ENCODE assay signal across 8 cellular contexts in the genomic region with DNA sequence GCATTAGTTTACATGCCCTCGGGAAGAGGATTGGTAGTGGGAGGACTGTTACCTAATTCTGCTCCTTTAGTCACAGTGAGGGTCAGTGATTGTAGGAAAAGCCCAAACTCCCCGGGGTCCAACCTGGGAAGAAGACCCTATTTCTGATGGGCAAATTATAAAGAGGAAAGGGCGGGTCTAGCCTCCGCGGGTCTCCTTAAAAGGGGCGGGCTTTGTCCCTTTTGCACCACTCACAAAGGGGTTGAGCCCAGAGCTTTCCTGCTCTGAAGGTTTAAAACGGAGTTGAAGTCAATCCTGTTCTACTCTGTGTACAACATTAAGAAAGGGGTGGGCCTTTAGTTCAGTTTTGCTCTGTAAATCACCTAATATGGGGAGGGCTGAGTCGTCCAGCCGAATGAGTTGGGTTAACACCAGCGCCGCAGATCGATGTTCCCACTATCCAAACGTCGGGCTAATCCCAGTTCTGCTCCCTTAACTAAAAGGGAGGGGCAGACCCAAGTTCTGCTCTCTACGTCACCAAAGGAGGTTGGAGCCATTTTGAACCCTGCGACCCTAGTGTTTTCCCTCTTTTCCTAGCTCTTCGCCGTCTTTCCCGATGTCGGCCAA. TPM values are rescaled to one million over a fixed set of nuclear protein-coding genes. Genes with fewer than 3 reads are reported as not detected.
DNase-seq lines count a peak whose midpoint lies in the region; ATAC-seq, FAIRE-seq and TF ChIP-seq lines count a peak whose summit lies in the region.

No MANE protein-coding gene starts in this region.

- CTCF ChIA-PET in endothelial cell of umbilical vein (lab: Charles Lee): interaction anchor here (0.7 to 2.9 kb wide), 5 partner anchors 13 to 47 kb away, joined by 3 to 15 read pairs (median 5); a partner anchor contains a TSS

- no peaks in the 10 kb centered on the region for H3K9me1 ChIP-seq in endothelial cell of umbilical vein (replicated peaks; ENCODE audit: control insufficient read depth, extremely low read depth, insufficient read depth, low read length)

- no peak for TF ChIP-seq CTCF in endothelial cell of umbilical vein (IDR thresholded peaks at IDR 0.05; ENCODE audit: extremely low read depth in 1 of 2, insufficient read depth in 1 of 2, low read depth in 1 of 2, low read length in 2 of 2)
- TF ChIP-seq CTCF in nephron (IDR thresholded peaks at IDR 0.05; ENCODE audit: unreplicated experiment in 3 of 3): no peak

- no peaks in the 10 kb centered on the region for H3K36me3 ChIP-seq in MG63
- peaks cover 0 to 11% of the 10 kb centered on the region in 2 experiments for H3K36me3 ChIP-seq in endothelial cell of umbilical vein (ENCODE audit: control insufficient read depth in 2 of 2, extremely low read depth in 1 of 2, insufficient read depth in 2 of 2, low read length in 2 of 2)

- H3K9me3 ChIP-seq in MG63 (no peaks in the 10 kb centered on the region), endothelial cell of umbilical vein (replicated peaks; ENCODE audit: control insufficient read depth, insufficient read depth, low read length) (no peaks in the 10 kb centered on the region)

- H3K27ac ChIP-seq in endothelial cell of umbilical vein (ENCODE audit: insufficient read depth, low read depth, low read length): peak overlapping the region; percentile 83

- H2AFZ ChIP-seq in endothelial cell of umbilical vein (ENCODE audit: low read depth, low read length): peak overlapping the region; percentile 56

- H3K4me3 ChIP-seq in MG63 (peak overlapping the region; percentile 66), endothelial cell of umbilical vein (replicated peaks in 1 of 3; ENCODE audit: insufficient read depth in 1 of 3, low read depth in 1 of 3, low read length in 3 of 3) (peak overlapping the region; percentile 9 to 67 (median 40))

- peaks cover 45% of the 10 kb centered on the region for H3K4me1 Mint-ChIP-seq in T-helper 2 cell treated with Interferon-gamma antibody and Interleukin-4, amounts not matched to agents 5 μg/mL and 100 μg/mL, for 36 hours (ENCODE audit: low read depth)
- H3K4me1 Mint-ChIP-seq in nephron: peaks cover 47% of the 10 kb centered on the region

- no peaks in the 10 kb centered on the region for H3K9me3 Mint-ChIP-seq in T-helper 2 cell treated with Interferon-gamma antibody and Interleukin-4, amounts not matched to agents 5 μg/mL and 100 μg/mL, for 36 hours
- H3K9me3 Mint-ChIP-seq in nephron: no peaks in the 10 kb centered on the region

- DNase-seq in NK-92 treated with Interleukin-12 subunit alpha and Interleukin-12 subunit beta, amount 100 ng/mL, for 24 hours (lab: John Stamatoyannopoulos, UW): peak; percentile 51
- DNase-seq in NK-92 (lab: John Stamatoyannopoulos, UW; ENCODE audit: unreplicated experiment) (no peak), MG63 (no peak), endothelial cell of umbilical vein (ENCODE audit: low read depth, low spot score) (no peak)
- DNase-seq in T-helper 2 cell treated with Interferon-gamma antibody and Interleukin-4, amounts not matched to agents 5 μg/mL and 100 μg/mL, for 36 hours (ENCODE audit: low spot score): peak; percentile 49

- H4K20me1 ChIP-seq in endothelial cell of umbilical vein (replicated peaks; ENCODE audit: control insufficient read depth, extremely low read depth, insufficient read depth, low read length): no peaks in the 10 kb centered on the region

- peaks cover 30% of the 10 kb centered on the region for H3K4me1 ChIP-seq in endothelial cell of umbilical vein (ENCODE audit: control insufficient read depth, extremely low read depth, insufficient read depth, low read length)

- H3K27me3 Mint-ChIP-seq in T-helper 2 cell treated with Interferon-gamma antibody and Interleukin-4, amounts not matched to agents 5 μg/mL and 100 μg/mL, for 36 hours (ENCODE audit: low read depth): no peaks in the 10 kb centered on the region
- no peaks in the 10 kb centered on the region for H3K27me3 Mint-ChIP-seq in nephron (ENCODE audit: low read depth)

- intact Hi-C loops in endothelial cell of umbilical vein (cut with micrococcal nuclease): loop anchor here (5.0 kb wide), 2 partner anchors 220 to 795 kb away; a partner anchor contains a TSS

- peaks cover 21% of the 10 kb centered on the region for H3K79me2 ChIP-seq in endothelial cell of umbilical vein (ENCODE audit: control insufficient read depth, insufficient read depth, low read length)

- H3K27ac Mint-ChIP-seq in T-helper 2 cell treated with Interferon-gamma antibody and Interleukin-4, amounts not matched to agents 5 μg/mL and 100 μg/mL, for 36 hours: peak overlapping the region; percentile 98
- H3K27ac Mint-ChIP-seq in nephron: peak overlapping the region; percentile 98 to 100 (median 99)

- POLR2A ChIA-PET in endothelial cell of umbilical vein (lab: Charles Lee): interaction anchor here (1.2 to 1.7 kb wide), 5 partner anchors 13 to 520 kb away, joined by 3 to 9 read pairs (median 4); a partner anchor contains a TSS

- H3K9ac ChIP-seq in endothelial cell of umbilical vein (replicated peaks; ENCODE audit: extremely low read depth, insufficient read depth, low read length): peak overlapping the region; percentile 86

- peak overlapping the region; percentile 97 for H3K4me3 Mint-ChIP-seq in T-helper 2 cell treated with Interferon-gamma antibody and Interleukin-4, amounts not matched to agents 5 μg/mL and 100 μg/mL, for 36 hours
- H3K4me3 Mint-ChIP-seq in nephron: peak overlapping the region; percentile 87 to 96 (median 89)

- H3K4me2 ChIP-seq in endothelial cell of umbilical vein (ENCODE audit: insufficient read depth, low read length): peak overlapping the region; percentile 83

- no peak for FAIRE-seq in endothelial cell of umbilical vein (lab: Jason Lieb, UNC)

- H3K36me3 Mint-ChIP-seq in T-helper 2 cell treated with Interferon-gamma antibody and Interleukin-4, amounts not matched to agents 5 μg/mL and 100 μg/mL, for 36 hours (ENCODE audit: low read depth): peaks cover 25% of the 10 kb centered on the region
- peaks cover 22% of the 10 kb centered on the region for H3K36me3 Mint-ChIP-seq in nephron (ENCODE audit: low read depth)

- peak; percentile 58 for TF ChIP-seq POLR2A in endothelial cell of umbilical vein (IDR thresholded peaks at IDR 0.05; ENCODE audit: low read depth, low read length)

- TSS peak; percentile 73 for BruUV-seq in endothelial cell of umbilical vein (replicated peaks; lab: Mats Ljungman, UMichigan)

- dilution Hi-C loops in endothelial cell of umbilical vein (cut with MboI; ENCODE audit: extremely low pct_ligation_motif_present, low sequenced_read_pairs): no loop called here

- H3K27me3 ChIP-seq in MG63 (no peaks in the 10 kb centered on the region), endothelial cell of umbilical vein (ENCODE audit: control insufficient read depth in 2 of 2, insufficient read depth in 2 of 2, low read length in 2 of 2) (no peaks in the 10 kb centered on the region)

- no peak for ATAC-seq in GM19455 (IDR thresholded peaks at IDR 0.05; ENCODE audit: unreplicated experiment)
- no peak for ATAC-seq in HG03520 (IDR thresholded peaks at IDR 0.05; ENCODE audit: unreplicated experiment)

RNA-seq across cellular contexts. Expression of a gene that starts 0.9 kb away (rescaled TPM):
- 28.7 and 38.3 TPM in 2 replicates for total RNA-seq in MG63 (2014; rRNA removed; shearing (Covaris generic); ENCODE audit: low replicate concordance)
- total RNA-seq in endothelial cell of umbilical vein: 48.0 and 49.2 TPM in 2 replicates
- 96.0 and 100 TPM in 2 replicates for polyA plus RNA-seq in endothelial cell of umbilical vein
- 68.3 and 70.6 TPM in 2 replicates for polyA plus RNA-seq in endothelial cell of umbilical vein (2011; cell fraction: cytosol; rRNA removed)
- 25.0 and 33.5 TPM in 2 replicates for polyA plus RNA-seq in endothelial cell of umbilical vein (2011; cell fraction: nucleus; rRNA removed)
- polyA plus RNA-seq in endothelial cell of umbilical vein (2012): 49.3 and 51.6 TPM in 2 replicates
- polyA minus RNA-seq in endothelial cell of umbilical vein: 33.7 and 36.1 TPM in 2 replicates
- 25.4 TPM for polyA minus RNA-seq in endothelial cell of umbilical vein (2011; cell fraction: cytosol; rRNA and poly(A)+ RNA removed)
- 4.4 and 9.6 TPM in 2 replicates for polyA minus RNA-seq in endothelial cell of umbilical vein (2011; cell fraction: nucleus; rRNA and poly(A)+ RNA removed)

RNA-seq across cellular contexts. Expression of a gene that starts 1.4 kb away (rescaled TPM):
- total RNA-seq in MG63 (2014; rRNA removed; shearing (Covaris generic); ENCODE audit: low replicate concordance): 22.8 and 24.8 TPM in 2 replicates
- 38.4 and 45.1 TPM in 2 replicates for total RNA-seq in endothelial cell of umbilical vein
- 132 and 151 TPM in 2 replicates for polyA plus RNA-seq in endothelial cell of umbilical vein
- polyA plus RNA-seq in endothelial cell of umbilical vein (2011; cell fraction: cytosol; rRNA removed): 82.0 and 86.7 TPM in 2 replicates
- 47.2 and 48.4 TPM in 2 replicates for polyA plus RNA-seq in endothelial cell of umbilical vein (2011; cell fraction: nucleus; rRNA removed)
- polyA plus RNA-seq in endothelial cell of umbilical vein (2012): 45.3 and 54.1 TPM in 2 replicates
- 103 and 106 TPM in 2 replicates for polyA minus RNA-seq in endothelial cell of umbilical vein
- 66.5 TPM for polyA minus RNA-seq in endothelial cell of umbilical vein (2011; cell fraction: cytosol; rRNA and poly(A)+ RNA removed)
- 14.9 and 16.2 TPM in 2 replicates for polyA minus RNA-seq in endothelial cell of umbilical vein (2011; cell fraction: nucleus; rRNA and poly(A)+ RNA removed)

RNA-seq across cellular contexts. Expression of a gene that starts 6.8 kb away (rescaled TPM):
- total RNA-seq in MG63 (2014; rRNA removed; shearing (Covaris generic); ENCODE audit: low replicate concordance): 1.4 TPM in 1 of 2 replicates, not detected in the other
- total RNA-seq in endothelial cell of umbilical vein: 12.0 and 18.5 TPM in 2 replicates
- polyA plus RNA-seq in endothelial cell of umbilical vein: 4.6 and 5.1 TPM in 2 replicates
- 1.6 and 2.5 TPM in 2 replicates for polyA plus RNA-seq in endothelial cell of umbilical vein (2011; cell fraction: cytosol; rRNA removed)
- polyA plus RNA-seq in endothelial cell of umbilical vein (2011; cell fraction: nucleus; rRNA removed): 50.2 and 63.4 TPM in 2 replicates
- 5.0 and 5.9 TPM in 2 replicates for polyA plus RNA-seq in endothelial cell of umbilical vein (2012)
- 1.2 and 2.0 TPM in 2 replicates for polyA minus RNA-seq in endothelial cell of umbilical vein
- 0.72 TPM for polyA minus RNA-seq in endothelial cell of umbilical vein (2011; cell fraction: cytosol; rRNA and poly(A)+ RNA removed)
- polyA minus RNA-seq in endothelial cell of umbilical vein (2011; cell fraction: nucleus; rRNA and poly(A)+ RNA removed): 7.6 and 8.2 TPM in 2 replicates

RNA-seq across cellular contexts. Expression of a gene that starts 12.7 kb away (rescaled TPM):
- 10.9 and 13.2 TPM in 2 replicates for total RNA-seq in MG63 (2014; rRNA removed; shearing (Covaris generic); ENCODE audit: low replicate concordance)
- total RNA-seq in endothelial cell of umbilical vein: 95.9 and 100 TPM in 2 replicates
- polyA plus RNA-seq in endothelial cell of umbilical vein: 75.5 and 82.3 TPM in 2 replicates
- 58.2 and 74.0 TPM in 2 replicates for polyA plus RNA-seq in endothelial cell of umbilical vein (2011; cell fraction: cytosol; rRNA removed)
- 292 and 336 TPM in 2 replicates for polyA plus RNA-seq in endothelial cell of umbilical vein (2011; cell fraction: nucleus; rRNA removed)
- 46.3 and 49.9 TPM in 2 replicates for polyA plus RNA-seq in endothelial cell of umbilical vein (2012)
- polyA minus RNA-seq in endothelial cell of umbilical vein: 80.9 and 94.8 TPM in 2 replicates
- polyA minus RNA-seq in endothelial cell of umbilical vein (2011; cell fraction: cytosol; rRNA and poly(A)+ RNA removed): 15.5 TPM
- 75.3 and 93.4 TPM in 2 replicates for polyA minus RNA-seq in endothelial cell of umbilical vein (2011; cell fraction: nucleus; rRNA and poly(A)+ RNA removed)

RNA-seq across cellular contexts. Expression of a gene that starts 12.9 kb away (rescaled TPM):
- 1.0 and 2.8 TPM in 2 replicates for total RNA-seq in MG63 (2014; rRNA removed; shearing (Covaris generic); ENCODE audit: low replicate concordance)
- total RNA-seq in endothelial cell of umbilical vein: 12.6 and 13.6 TPM in 2 replicates
- 9.0 and 9.8 TPM in 2 replicates for polyA plus RNA-seq in endothelial cell of umbilical vein
- polyA plus RNA-seq in endothelial cell of umbilical vein (2011; cell fraction: cytosol; rRNA removed): 1.9 and 2.7 TPM in 2 replicates
- 43.1 and 59.9 TPM in 2 replicates for polyA plus RNA-seq in endothelial cell of umbilical vein (2011; cell fraction: nucleus; rRNA removed)
- 5.2 and 6.2 TPM in 2 replicates for polyA plus RNA-seq in endothelial cell of umbilical vein (2012)
- polyA minus RNA-seq in endothelial cell of umbilical vein: 0.96 and 3.0 TPM in 2 replicates
- polyA minus RNA-seq in endothelial cell of umbilical vein (2011; cell fraction: cytosol; rRNA and poly(A)+ RNA removed): 1.7 TPM
- polyA minus RNA-seq in endothelial cell of umbilical vein (2011; cell fraction: nucleus; rRNA and poly(A)+ RNA removed): 3.9 and 4.4 TPM in 2 replicates

Comparison
In these comparisons a context has a peak if more than half of its experiments do, and no peak if none do; other contexts are left out.
1. DNase-seq: peak in NK-92 treated with Interleukin-12 subunit alpha and Interleukin-12 subunit beta, amount 100 ng/mL, for 24 hours (single experiment) and T-helper 2 cell treated with Interferon-gamma antibody and Interleukin-4, amounts not matched to agents 5 μg/mL and 100 μg/mL, for 36 hours (single experiment); none in NK-92 (single experiment), MG63 (single experiment) and endothelial cell of umbilical vein (single experiment).